ENCODE assay signal across 1 cellular context in the genomic region with DNA sequence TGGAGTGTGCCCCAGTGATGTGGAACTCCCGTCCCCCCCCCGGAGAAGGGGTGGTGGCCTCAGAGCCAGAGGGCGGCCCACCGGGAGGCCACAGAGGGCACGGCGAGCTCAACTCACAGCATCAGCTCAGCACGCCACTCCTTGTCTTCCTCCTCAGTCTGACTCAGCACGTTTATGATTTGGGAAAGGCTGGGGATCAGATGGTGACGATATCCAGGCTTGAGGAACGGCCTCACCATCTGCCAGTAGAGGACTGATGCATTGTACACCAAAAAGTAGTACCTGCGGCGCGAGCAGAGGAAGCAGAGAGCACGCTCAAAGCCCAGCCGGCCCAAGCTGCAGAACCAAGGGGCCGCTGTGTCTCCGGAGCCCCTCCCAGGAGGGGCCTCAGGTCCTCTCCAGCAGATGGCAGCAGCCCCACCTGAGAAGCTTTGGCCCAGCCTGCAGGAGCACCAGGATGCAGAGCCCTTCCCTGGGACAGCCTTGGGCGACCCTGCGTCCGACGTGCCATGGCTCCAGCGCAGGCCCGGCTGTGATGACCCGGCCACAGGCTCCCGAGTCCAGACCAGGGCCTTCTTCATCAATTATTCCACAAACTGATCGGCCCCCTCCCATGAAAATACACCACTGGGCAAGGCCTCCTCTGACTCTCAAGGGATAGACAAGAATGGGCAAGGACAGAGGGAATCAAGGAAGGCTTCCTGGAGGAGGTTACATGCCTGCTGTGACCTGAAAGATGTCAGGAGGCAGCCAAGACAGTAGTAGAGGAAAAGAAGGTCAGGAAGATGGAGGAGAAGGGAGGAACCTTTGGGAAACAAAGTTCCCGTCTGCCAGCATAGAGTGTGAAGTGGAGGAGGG.
TF ChIP-seq lines count a peak whose summit lies in the region.

No MANE protein-coding gene starts in this region.

TF ChIP-seq in HepG2, 621 proteins besides CTCF, POLR2A, EP300 and RAD21:
- TF ChIP-seq ZMYM3 (CRISPR knock-in tag; IDR thresholded peaks at IDR 0.05): no peak
- TF ChIP-seq XRCC5 (optimal IDR thresholded peaks at IDR 0.05; ENCODE audit: low read length): peak; percentile 54
- peak; percentile 56; the same call in 1 of the 2 replicates for TF ChIP-seq MAZ (IDR thresholded peaks at IDR 0.05; ENCODE audit: borderline replicate concordance, low read depth, low read length)
- no peak for TF ChIP-seq MAZ (CRISPR knock-in tag; IDR thresholded peaks at IDR 0.05; ENCODE audit: low read depth)
- TF ChIP-seq MAFK (conservative IDR thresholded peaks at IDR 0.05 in 1 of 2, IDR thresholded peaks at IDR 0.05 in 1 of 2; ENCODE audit: low read length in 2 of 2): peak; percentile 22 to 46; a peak in 2 of 4 replicates
- TF ChIP-seq, protein P1, sequence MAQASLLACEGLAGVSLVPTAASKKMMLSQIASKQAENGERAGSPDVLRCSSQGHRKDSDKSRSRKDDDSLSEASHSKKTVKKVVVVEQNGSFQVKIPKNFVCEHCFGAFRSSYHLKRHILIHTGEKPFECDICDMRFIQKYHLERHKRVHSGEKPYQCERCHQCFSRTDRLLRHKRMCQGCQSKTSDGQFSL (CRISPR knock-in tag; IDR thresholded peaks at IDR 0.05): peak; percentile 32; the same call in 1 of the 2 replicates
- no peak for TF ChIP-seq SMYD3 (CRISPR knock-in tag; IDR thresholded peaks at IDR 0.05)
- TF ChIP-seq STAG1 (CRISPR knock-in tag; IDR thresholded peaks at IDR 0.05): peak; percentile 57
- peak; percentile 99 for TF ChIP-seq ZNF331 (CRISPR knock-in tag; IDR thresholded peaks at IDR 0.05)
- TF ChIP-seq, protein P2, sequence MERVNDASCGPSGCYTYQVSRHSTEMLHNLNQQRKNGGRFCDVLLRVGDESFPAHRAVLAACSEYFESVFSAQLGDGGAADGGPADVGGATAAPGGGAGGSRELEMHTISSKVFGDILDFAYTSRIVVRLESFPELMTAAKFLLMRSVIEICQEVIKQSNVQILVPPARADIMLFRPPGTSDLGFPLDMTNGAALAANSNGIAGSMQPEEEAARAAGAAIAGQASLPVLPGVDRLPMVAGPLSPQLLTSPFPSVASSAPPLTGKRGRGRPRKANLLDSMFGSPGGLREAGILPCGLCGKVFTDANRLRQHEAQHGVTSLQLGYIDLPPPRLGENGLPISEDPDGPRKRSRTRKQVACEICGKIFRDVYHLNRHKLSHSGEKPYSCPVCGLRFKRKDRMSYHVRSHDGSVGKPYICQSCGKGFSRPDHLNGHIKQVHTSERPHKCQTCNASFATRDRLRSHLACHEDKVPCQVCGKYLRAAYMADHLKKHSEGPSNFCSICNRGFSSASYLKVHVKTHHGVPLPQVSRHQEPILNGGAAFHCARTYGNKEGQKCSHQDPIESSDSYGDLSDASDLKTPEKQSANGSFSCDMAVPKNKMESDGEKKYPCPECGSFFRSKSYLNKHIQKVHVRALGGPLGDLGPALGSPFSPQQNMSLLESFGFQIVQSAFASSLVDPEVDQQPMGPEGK (CRISPR knock-in tag; IDR thresholded peaks at IDR 0.05): peak; percentile 62; the same call in 1 of the 2 replicates
